23 cellular contexts compared by ENCODE assay signal in genomic region chr5:96977228-96977627, GRCh38. TPM values are rescaled to one million over a fixed set of nuclear protein-coding genes. Genes with fewer than 3 reads are reported as not detected.
DNase-seq lines count a peak whose midpoint lies in the region; ATAC-seq and TF ChIP-seq lines count a peak whose summit lies in the region.
"Had no signal": no experiment of that assay in that cellular context is flagged by ENCODE, and none has a peak within 500 bp of the region (broad histone marks: within the 10 kb centered on the region; RNA-seq: fewer than 3 reads in every experiment).

No MANE protein-coding gene starts in this region.

- H3K4me1 ChIP-seq in Loucy (ENCODE audit: insufficient read depth, low read length, poor library complexity, severe bottlenecking) (peaks cover 47% of the 10 kb centered on the region), heart left ventricle (peaks cover 0 to 64% (median 34%) of the 10 kb centered on the region in 12 donors), psoas muscle (peaks cover 61% of the 10 kb centered on the region)
- H3K4me1 ChIP-seq: right lobe of liver had no signal

- H3K79me2 ChIP-seq in Loucy (ENCODE audit: insufficient read depth, low read length), result peaks cover 93% of the 10 kb centered on the region

- no peak for TF ChIP-seq CTCF in CD4-positive, alpha-beta T cell (IDR thresholded peaks at IDR 0.05)
- no peak for TF ChIP-seq CTCF in Loucy (conservative IDR thresholded peaks at IDR 0.05; ENCODE audit: low read length)
- no peak for TF ChIP-seq CTCF in heart left ventricle (IDR thresholded peaks at IDR 0.05)
- no peak for TF ChIP-seq CTCF in psoas muscle (IDR thresholded peaks at IDR 0.05)

- no peak for DNase-seq in CD4-positive, alpha-beta T cell
- DNase-seq in heart left ventricle (no peak), psoas muscle (no peak), OCI-M1 (lab: John Stamatoyannopoulos, UW) (no peak)
- DNase-seq in stimulated activated CD4-positive, alpha-beta T cell treated with anti-CD3 and anti-CD28 coated beads, Interleukin-12 subunit alpha, Interleukin-12 subunit beta, amount 100 ng/mL, for 4 hours, result no peak
- no peak for DNase-seq in T-helper 2 cell treated with Interferon-gamma antibody and Interleukin-4, amounts not matched to agents 5 μg/mL and 100 μg/mL, for 36 hours (ENCODE audit: low spot score)
- DNase-seq: activated CD4-positive, alpha-beta T cell treated with anti-CD3 and anti-CD28 coated beads for 36 hours; activated naive CD8-positive, alpha-beta T cell treated with anti-CD3 and anti-CD28 coated beads, Interleukin-2, amount 50 U/mL, for 24 hours; activated T-cell treated with anti-CD3 and anti-CD28 coated beads, Interleukin-2, amount 50 U/mL, for 24 hours; BE2C; DMS79; dorsolateral prefrontal cortex; islet precursor cell; midbrain; NCI-H1436; NCI-H2081 treated with DMSO at 0.1 percent for 48 hours; NCI-H226; pancreas; right lobe of liver; tibial artery had no signal

- no peak for ATAC-seq in CD4-positive, alpha-beta T cell (ENCODE audit: poor library complexity)
- peak; percentile 76 to 85 (median 82) for ATAC-seq in heart left ventricle
- ATAC-seq in psoas muscle, result peak in 3 of 4 donors; percentile 40 to 63 (median 55)
- no peak for ATAC-seq in GM18517 (IDR thresholded peaks at IDR 0.05; ENCODE audit: unreplicated experiment)
- ATAC-seq: activated CD4-positive, alpha-beta T cell treated with anti-CD3 and anti-CD28 coated beads for 36 hours; activated naive CD8-positive, alpha-beta T cell treated with anti-CD3 and anti-CD28 coated beads, Interleukin-2, amount 50 U/mL, for 24 hours; pancreas; right lobe of liver had no signal

- H3K9me3 ChIP-seq in CD4-positive, alpha-beta T cell (ENCODE audit: control insufficient read depth, low read length), result no peaks in the 10 kb centered on the region
- H3K9me3 ChIP-seq in Loucy (ENCODE audit: insufficient read depth, low read depth, low read length), result no peaks in the 10 kb centered on the region
- no peaks in the 10 kb centered on the region for H3K9me3 ChIP-seq in heart left ventricle
- H3K9me3 ChIP-seq in psoas muscle, result no peaks in the 10 kb centered on the region
- H3K9me3 ChIP-seq: BE2C, pancreas, right lobe of liver, tibial artery had no signal

- H3K4me3 ChIP-seq in Loucy (ENCODE audit: low read length, poor library complexity, severe bottlenecking) (no peak overlapping the region), heart left ventricle (no peak overlapping the region), psoas muscle (no peak overlapping the region)
- H3K4me3 ChIP-seq: dorsolateral prefrontal cortex, pancreas, right lobe of liver, tibial artery had no signal

- WGBS in heart left ventricle, 4 donors, result 48 to 60% (median 56%) methylated on average over 6 of the region's 6 CpGs
- WGBS in psoas muscle, 3 donors, result 24 to 47% (median 33%) methylated on average over 6 of the region's 6 CpGs

- peaks cover 33% of the 10 kb centered on the region for H3K36me3 ChIP-seq in Loucy (ENCODE audit: insufficient read depth, low read length)
- peaks cover 0 to 33% (median 24%) of the 10 kb centered on the region in 9 donors for H3K36me3 ChIP-seq in heart left ventricle
- peaks cover 0 to 24% of the 10 kb centered on the region in 2 donors for H3K36me3 ChIP-seq in psoas muscle (ENCODE audit: insufficient read depth in 1 of 2, low read depth in 1 of 2)
- H3K36me3 ChIP-seq: pancreas had no signal

- H4K20me1 ChIP-seq in Loucy (ENCODE audit: insufficient read depth, low read length, poor library complexity, severe bottlenecking), result peaks cover 11% of the 10 kb centered on the region

- H3K4me1 Mint-ChIP-seq in CD4-positive, alpha-beta T cell (ENCODE audit: low read depth), result peaks cover 79% of the 10 kb centered on the region
- H3K4me1 Mint-ChIP-seq in T-helper 2 cell treated with Interferon-gamma antibody and Interleukin-4, amounts not matched to agents 5 μg/mL and 100 μg/mL, for 36 hours (ENCODE audit: low read depth), result peaks cover 37% of the 10 kb centered on the region

- H3K27me3 Mint-ChIP-seq in CD4-positive, alpha-beta T cell, result no peaks in the 10 kb centered on the region
- no peaks in the 10 kb centered on the region for H3K27me3 Mint-ChIP-seq in T-helper 2 cell treated with Interferon-gamma antibody and Interleukin-4, amounts not matched to agents 5 μg/mL and 100 μg/mL, for 36 hours (ENCODE audit: low read depth)
- H3K27me3 Mint-ChIP-seq: activated CD4-positive, alpha-beta T cell treated with anti-CD3 and anti-CD28 coated beads for 36 hours; activated naive CD8-positive, alpha-beta T cell treated with anti-CD3 and anti-CD28 coated beads, Interleukin-2, amount 50 U/mL, for 24 hours; activated T-cell treated with anti-CD3 and anti-CD28 coated beads, Interleukin-2, amount 50 U/mL, for 24 hours had no signal

- peak overlapping the region; percentile 2 for H3K27ac Mint-ChIP-seq in CD4-positive, alpha-beta T cell
- no peak overlapping the region for H3K27ac Mint-ChIP-seq in T-helper 2 cell treated with Interferon-gamma antibody and Interleukin-4, amounts not matched to agents 5 μg/mL and 100 μg/mL, for 36 hours
- H3K27ac Mint-ChIP-seq: activated CD4-positive, alpha-beta T cell treated with anti-CD3 and anti-CD28 coated beads for 36 hours; activated naive CD8-positive, alpha-beta T cell treated with anti-CD3 and anti-CD28 coated beads, Interleukin-2, amount 50 U/mL, for 24 hours; activated T-cell treated with anti-CD3 and anti-CD28 coated beads, Interleukin-2, amount 50 U/mL, for 24 hours; nephron had no signal

- no peak overlapping the region for H3K4me3 Mint-ChIP-seq in CD4-positive, alpha-beta T cell
- H3K4me3 Mint-ChIP-seq in T-helper 2 cell treated with Interferon-gamma antibody and Interleukin-4, amounts not matched to agents 5 μg/mL and 100 μg/mL, for 36 hours, result no peak overlapping the region
- H3K4me3 Mint-ChIP-seq: activated CD4-positive, alpha-beta T cell treated with anti-CD3 and anti-CD28 coated beads for 36 hours; activated naive CD8-positive, alpha-beta T cell treated with anti-CD3 and anti-CD28 coated beads, Interleukin-2, amount 50 U/mL, for 24 hours; activated T-cell treated with anti-CD3 and anti-CD28 coated beads, Interleukin-2, amount 50 U/mL, for 24 hours; nephron had no signal

- no peaks in the 10 kb centered on the region for H3K27me3 ChIP-seq in CD4-positive, alpha-beta T cell (ENCODE audit: control insufficient read depth, insufficient read depth, low read length)
- no peaks in the 10 kb centered on the region for H3K27me3 ChIP-seq in Loucy (ENCODE audit: insufficient read depth, low read length, poor library complexity, severe bottlenecking)
- H3K27me3 ChIP-seq in heart left ventricle, result no peaks in the 10 kb centered on the region
- H3K27me3 ChIP-seq in psoas muscle (ENCODE audit: insufficient read depth in 3 of 3, low read length in 2 of 3), result no peaks in the 10 kb centered on the region
- H3K27me3 ChIP-seq: BE2C, dorsolateral prefrontal cortex, pancreas, right lobe of liver, tibial artery had no signal

- CTCF ChIA-PET in CD4-positive, alpha-beta T cell (lab: Charles Lee), result interaction anchor here (0.9 to 2.2 kb wide), 5 partner anchors 9 to 108 kb away, joined by 3 to 6 read pairs (median 3); no protein-coding TSS in a partner anchor

- peak overlapping the region; percentile 3 for H3K9ac ChIP-seq in Loucy (ENCODE audit: low read depth, low read length, poor library complexity, severe bottlenecking)

- no peaks in the 10 kb centered on the region for H3K9me2 ChIP-seq in Loucy (replicated peaks; ENCODE audit: low read depth, low read length)

- POLR2A ChIA-PET in CD4-positive, alpha-beta T cell (lab: Charles Lee), result interaction anchor here (0.6 to 1.6 kb wide), 5 partner anchors 15 to 44 kb away, joined by 3 to 7 read pairs (median 3); partner anchors contain the start of gene LNPEP

- no peak overlapping the region for H2AFZ ChIP-seq in Loucy (ENCODE audit: low read length)

- no peak overlapping the region for H3K4me2 ChIP-seq in Loucy (ENCODE audit: low read depth, low read length, poor library complexity, severe bottlenecking)

- no peak for TF ChIP-seq POLR2A in heart left ventricle (IDR thresholded peaks at IDR 0.05)

- H3K9me3 Mint-ChIP-seq in CD4-positive, alpha-beta T cell, result no peaks in the 10 kb centered on the region
- no peaks in the 10 kb centered on the region for H3K9me3 Mint-ChIP-seq in T-helper 2 cell treated with Interferon-gamma antibody and Interleukin-4, amounts not matched to agents 5 μg/mL and 100 μg/mL, for 36 hours
- H3K9me3 Mint-ChIP-seq: activated naive CD8-positive, alpha-beta T cell treated with anti-CD3 and anti-CD28 coated beads, Interleukin-2, amount 50 U/mL, for 24 hours; activated T-cell treated with anti-CD3 and anti-CD28 coated beads, Interleukin-2, amount 50 U/mL, for 24 hours; nephron had no signal

- no peaks in the 10 kb centered on the region for H3F3A ChIP-seq in Loucy (ENCODE audit: low read depth)

- peaks cover 41% of the 10 kb centered on the region for H3K36me3 Mint-ChIP-seq in CD4-positive, alpha-beta T cell (ENCODE audit: low read depth)
- peaks cover 42% of the 10 kb centered on the region for H3K36me3 Mint-ChIP-seq in T-helper 2 cell treated with Interferon-gamma antibody and Interleukin-4, amounts not matched to agents 5 μg/mL and 100 μg/mL, for 36 hours (ENCODE audit: low read depth)

- no peak overlapping the region for H3K27ac ChIP-seq in CD4-positive, alpha-beta T cell (ENCODE audit: low read depth, low read length)
- peak overlapping the region in 3 of 12 donors; percentile 5 to 22 (median 10) for H3K27ac ChIP-seq in heart left ventricle
- H3K27ac ChIP-seq in psoas muscle, result peak overlapping the region; percentile 43
- H3K27ac ChIP-seq: dorsolateral prefrontal cortex, pancreas, right lobe of liver, tibial artery had no signal

- intact Hi-C loops in CD4-positive, alpha-beta T cell (cut with DNase I, micrococcal nuclease), result loop anchor here in 1 of 2 experiments (2.0 kb wide), 1 partner anchor 14 kb away; no protein-coding TSS in a partner anchor
- intact Hi-C loops in heart left ventricle (cut with DNase I), result no loop called here
- intact Hi-C loops in psoas muscle (cut with DNase I), result no loop called here

RNA-seq across cellular contexts. Expression of gene LNPEP, which starts 41.3 kb away (rescaled TPM):
- 10 to 100 TPM; 52.0 to 52.7 TPM for total RNA-seq in CD4-positive, alpha-beta T cell
- 10 to 100 TPM; 47.4 to 82.2 (median 56.3) TPM for total RNA-seq in heart left ventricle
- 10 to 100 TPM in 1 of 2 donors, 1 to 10 TPM in 1; 8.6 to 12.5 TPM for polyA plus RNA-seq in heart left ventricle
- total RNA-seq in psoas muscle, result 10 to 100 TPM; 30.4 to 62.8 (median 45.4) TPM
- 10 to 100 TPM in 1 of 3 donors, 1 to 10 TPM in 2; 4.1 to 12.4 (median 4.3) TPM for polyA plus RNA-seq in psoas muscle

Comparison
In these comparisons a context has a peak if more than half of its experiments do, and no peak if none do; other contexts are left out.
1. ATAC-seq: peak in heart left ventricle (4 of 4) and psoas muscle (3 of 4); none in CD4-positive, alpha-beta T cell (single experiment) and GM18517 (single experiment).